8 cellular contexts compared by ENCODE assay signal in genomic region chr19:49451430-49452181, GRCh38. TPM values are rescaled to one million over a fixed set of nuclear protein-coding genes. Genes with fewer than 3 reads are reported as not detected.
DNase-seq lines count a peak whose midpoint lies in the region; ATAC-seq lines count a peak whose summit lies in the region.

TSS of gene PIH1D1 (minus strand) at chr19:49451814. CDS start at chr19:49451574, 240 bp downstream.

- H3K9me3 Mint-ChIP-seq in activated CD8-positive, alpha-beta memory T cell treated with anti-CD3 and anti-CD28 coated beads, Interleukin-2, amount 10 ng/mL, durations not matched to agents 7 days and 5 days (ENCODE audit: low read depth) = no peaks in the 10 kb centered on the region

- H3K36me3 ChIP-seq in NT2/D1 (ENCODE audit: insufficient read depth, insufficient read length, low read length) = peaks cover 55% of the 10 kb centered on the region

- peak; percentile 99 for DNase-seq in COLO829 (ENCODE audit: low spot score)
- DNase-seq in HUDEP-2 (lab: John Stamatoyannopoulos, UW; ENCODE audit: unreplicated experiment in 76 of 76) = peak in 75 of 76 experiments; percentile 80 to 100 (median 99)
- peak; percentile 96 for DNase-seq in NT2/D1 (ENCODE audit: low read depth, low spot score)
- peak; percentile 99 for DNase-seq in activated CD8-positive, alpha-beta memory T cell treated with anti-CD3 and anti-CD28 coated beads, Interleukin-2, amount 10 ng/mL, durations not matched to agents 7 days and 5 days
- DNase-seq in mesenteric fat pad (ENCODE audit: low spot score) = peak; percentile 93
- DNase-seq in stimulated activated CD8-positive, alpha-beta memory T cell treated with anti-CD3 and anti-CD28 coated beads, Interleukin-15, amount 100 ng/mL, for 24 hours (ENCODE audit: low read depth) = peak; percentile 72

- peak within 1 kb of the TSS; percentile 100 for H3K27ac Mint-ChIP-seq in activated CD8-positive, alpha-beta memory T cell treated with anti-CD3 and anti-CD28 coated beads, Interleukin-2, amount 10 ng/mL, durations not matched to agents 7 days and 5 days

- peak; percentile 46 for ATAC-seq in GM21367 (IDR thresholded peaks at IDR 0.05; ENCODE audit: unreplicated experiment)
- ATAC-seq in activated CD8-positive, alpha-beta memory T cell treated with anti-CD3 and anti-CD28 coated beads, Interleukin-2, amount 10 ng/mL, durations not matched to agents 7 days and 5 days = peak; percentile 71

- H3K4me3 Mint-ChIP-seq in activated CD8-positive, alpha-beta memory T cell treated with anti-CD3 and anti-CD28 coated beads, Interleukin-2, amount 10 ng/mL, durations not matched to agents 7 days and 5 days = peak within 1 kb of the TSS; percentile 99

- in situ Hi-C loops in endometrial microvascular endothelial cells (cut with HindIII; ENCODE audit: inconsistent ontology term, low pct_unique_long_range_greater_than_20kb, low sequenced_read_pairs) = no loop called here

- peaks cover 6% of the 10 kb centered on the region for H3K4me1 ChIP-seq in NT2/D1 (ENCODE audit: insufficient read depth, insufficient read length)

- CTCF ChIA-PET in activated CD8-positive, alpha-beta memory T cell treated with anti-CD3 and anti-CD28 coated beads, Interleukin-2, amount 10 ng/mL, durations not matched to agents 7 days and 5 days (lab: Charles Lee) = interaction anchor here (0.7 to 14.2 kb wide), 8 partner anchors 9 to 226 kb away, joined by 3 to 185 read pairs (median 6); partner anchors contain the start of genes FLT3LG and PTH2

- no peaks in the 10 kb centered on the region for H3K9me3 ChIP-seq in NT2/D1 (ENCODE audit: insufficient read depth, low read length)

- peak within 1 kb of the TSS; percentile 97 for H3K9ac ChIP-seq in NT2/D1 (ENCODE audit: insufficient read length, low read depth)

- peak within 1 kb of the TSS; percentile 93 for H3K4me3 ChIP-seq in NT2/D1 (ENCODE audit: insufficient read length, low read depth)

- peaks cover 60% of the 10 kb centered on the region for H3K4me1 Mint-ChIP-seq in activated CD8-positive, alpha-beta memory T cell treated with anti-CD3 and anti-CD28 coated beads, Interleukin-2, amount 10 ng/mL, durations not matched to agents 7 days and 5 days

- peaks cover 30% of the 10 kb centered on the region for H3K36me3 Mint-ChIP-seq in activated CD8-positive, alpha-beta memory T cell treated with anti-CD3 and anti-CD28 coated beads, Interleukin-2, amount 10 ng/mL, durations not matched to agents 7 days and 5 days

- H3K27me3 Mint-ChIP-seq in activated CD8-positive, alpha-beta memory T cell treated with anti-CD3 and anti-CD28 coated beads, Interleukin-2, amount 10 ng/mL, durations not matched to agents 7 days and 5 days = no peaks in the 10 kb centered on the region

- no peaks in the 10 kb centered on the region for H3K27me3 ChIP-seq in NT2/D1 (ENCODE audit: insufficient read depth, insufficient read length)

RNA-seq across cellular contexts. Expression of gene PIH1D1, which starts in this region (rescaled TPM):
- 100 to 1,000 TPM; 148 to 158 TPM for total RNA-seq in activated CD8-positive, alpha-beta memory T cell treated with anti-CD3 and anti-CD28 coated beads, Interleukin-2, amount 10 ng/mL, durations not matched to agents 7 days and 5 days
- total RNA-seq in endometrial microvascular endothelial cells (ENCODE audit: inconsistent ontology term) = 97.7 TPM
- total RNA-seq in mesenteric fat pad = 50.2 TPM

Comparison
In these comparisons a context has a peak if more than half of its experiments do, and no peak if none do; other contexts are left out.
1. Peak in every context shown above with its lines: DNase-seq, ATAC-seq and H3K4me3 ChIP-seq.